Comparison of ENCODE assay signal across 19 cellular contexts in the genomic region with DNA sequence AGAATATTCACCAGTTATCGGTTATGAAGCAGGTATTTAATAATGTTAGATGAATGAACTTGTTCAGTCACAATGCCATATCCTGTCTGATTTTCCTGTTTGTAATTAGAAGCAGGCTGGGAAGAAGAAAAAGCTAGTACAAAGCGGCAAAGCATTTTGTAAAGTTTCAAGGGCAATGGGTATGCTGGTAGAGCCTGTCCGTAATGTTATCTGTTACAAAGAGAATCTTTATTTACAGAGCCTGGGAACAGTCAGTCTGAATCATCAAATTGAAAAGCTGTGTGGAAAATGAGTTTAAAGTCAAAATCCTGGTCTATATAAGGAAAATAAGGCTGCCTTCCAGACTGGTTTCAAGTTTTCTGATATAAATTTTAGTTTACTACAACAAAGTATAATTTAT. TPM values are rescaled to one million over a fixed set of nuclear protein-coding genes. Genes with fewer than 3 reads are reported as not detected.
A peak's percentile ranks its signal among the peaks of the same experiment; 100 is the strongest.
DNase-seq lines count a peak whose midpoint lies in the region; ATAC-seq, FAIRE-seq and TF ChIP-seq lines count a peak whose summit lies in the region.
"Had no signal": no experiment of that assay in that cellular context is flagged by ENCODE, and none has a peak within 500 bp of the region (broad histone marks: within the 10 kb centered on the region; RNA-seq: fewer than 3 reads in every experiment).

No MANE protein-coding gene starts in this region.

- H3K36me3 ChIP-seq in SK-N-MC (ENCODE audit: insufficient read depth, low read length) (no peaks in the 10 kb centered on the region), HepG2 (replicated peaks in 1 of 2; ENCODE audit: control insufficient read depth in 1 of 2, insufficient read depth in 2 of 2, low read length in 2 of 2) (no peaks in the 10 kb centered on the region)
- H3K36me3 ChIP-seq: BE2C had no signal

- POLR2A ChIA-PET in HepG2 (lab: Yijun Ruan, JAX): no interaction called here

- no peaks in the 10 kb centered on the region for H3K4me1 Mint-ChIP-seq in Calu3 (ENCODE audit: low read depth, unreplicated experiment)
- H3K4me1 Mint-ChIP-seq in activated T-helper 1 cell treated with anti-CD3 and anti-CD28 coated beads, Interleukin-12 subunit alpha, Interleukin-12 subunit beta, Interleukin-2, Interleukin-4 antibody, amounts not matched to agents 30 ng/mL and 10 ng/mL and 1 ng/mL, durations not matched to agents 14 hours and 24 hours and 36 hours (ENCODE audit: low read depth): peaks cover 18% of the 10 kb centered on the region

- TF ChIP-seq EP300 in HepG2 (IDR thresholded peaks at IDR 0.05; ENCODE audit: low read depth in 2 of 2, low read length in 2 of 2) (no peak), HepG2 (CRISPR knock-in tag; IDR thresholded peaks at IDR 0.05; ENCODE audit: borderline replicate concordance) (no peak)

- no peak overlapping the region for H3K27ac Mint-ChIP-seq in Calu3 (ENCODE audit: unreplicated experiment)
- no peak overlapping the region for H3K27ac Mint-ChIP-seq in activated T-helper 1 cell treated with anti-CD3 and anti-CD28 coated beads, Interleukin-12 subunit alpha, Interleukin-12 subunit beta, Interleukin-2, Interleukin-4 antibody, amounts not matched to agents 30 ng/mL and 10 ng/mL and 1 ng/mL, durations not matched to agents 14 hours and 24 hours and 36 hours
- H3K27ac Mint-ChIP-seq: CD4-positive, alpha-beta T cell; H9 had no signal

- H3K4me3 ChIP-seq in SK-N-MC (peak overlapping the region; percentile 1; the same call in 1 of the 2 replicates), epithelial cell of esophagus (ENCODE audit: low read length) (no peak overlapping the region), HepG2 (replicated peaks in 1 of 3; ENCODE audit: insufficient read depth in 1 of 3, low read depth in 2 of 3, low read length in 3 of 3) (no peak overlapping the region)
- H3K4me3 ChIP-seq: GM12878 had no signal

- peak; percentile 80 for ATAC-seq in HepG2
- ATAC-seq: GM12878 had no signal

- H3K4me3 Mint-ChIP-seq in Calu3 (ENCODE audit: low read depth, unreplicated experiment): no peak overlapping the region
- H3K4me3 Mint-ChIP-seq in activated T-helper 1 cell treated with anti-CD3 and anti-CD28 coated beads, Interleukin-12 subunit alpha, Interleukin-12 subunit beta, Interleukin-2, Interleukin-4 antibody, amounts not matched to agents 30 ng/mL and 10 ng/mL and 1 ng/mL, durations not matched to agents 14 hours and 24 hours and 36 hours: no peak overlapping the region
- H3K4me3 Mint-ChIP-seq: CD4-positive, alpha-beta T cell; H9 had no signal

- no peaks in the 10 kb centered on the region for H3K36me3 Mint-ChIP-seq in Calu3 (ENCODE audit: insufficient read depth, unreplicated experiment)
- peaks cover 10% of the 10 kb centered on the region for H3K36me3 Mint-ChIP-seq in activated T-helper 1 cell treated with anti-CD3 and anti-CD28 coated beads, Interleukin-12 subunit alpha, Interleukin-12 subunit beta, Interleukin-2, Interleukin-4 antibody, amounts not matched to agents 30 ng/mL and 10 ng/mL and 1 ng/mL, durations not matched to agents 14 hours and 24 hours and 36 hours (ENCODE audit: low read depth)

- DNase-seq in DMS53 (lab: John Stamatoyannopoulos, UW): peak; percentile 89
- peak; percentile 8 for DNase-seq in SK-N-MC (ENCODE audit: low read depth, low spot score)
- peak; percentile 30 for DNase-seq in epithelial cell of esophagus (ENCODE audit: low read depth)
- peak; percentile 61 for DNase-seq in HepG2 (ENCODE audit: low spot score)
- no peak for DNase-seq in Calu3
- no peak for DNase-seq in NCI-H2029 (lab: John Stamatoyannopoulos, UW)
- DNase-seq in hippocampal formation (lab: John Stamatoyannopoulos, UW): no peak
- no peak for DNase-seq in activated T-helper 1 cell treated with anti-CD3 and anti-CD28 coated beads, Interleukin-12 subunit alpha, Interleukin-12 subunit beta, Interleukin-2, Interleukin-4 antibody, amounts not matched to agents 30 ng/mL and 10 ng/mL and 1 ng/mL, durations not matched to agents 14 hours and 24 hours and 36 hours (ENCODE audit: low spot score)
- DNase-seq: 8988T; BE2C; CD4-positive, alpha-beta T cell; DMS79 treated with DMSO at 0.1 percent for 48 hours; GDM1; H9; NCI-H1417 treated with DMSO at 0.1 percent for 48 hours; NCI-H1930; NCI-H2171; NCI-H748 treated with DMSO at 0.1 percent for 48 hours had no signal

- no TSS peak for BruUV-seq in HepG2 (replicated peaks; lab: Mats Ljungman, UMichigan)
- no TSS peak for BruUV-seq in Calu3 (replicated peaks; lab: Mats Ljungman, UMichigan)

- peak overlapping the region; percentile 65 for H3K27ac ChIP-seq in SK-N-MC
- H3K27ac ChIP-seq in HepG2 (ENCODE audit: extremely low read length, insufficient read depth, low read length): no peak overlapping the region

- H3K9ac ChIP-seq in SK-N-MC (ENCODE audit: insufficient read length): no peak overlapping the region
- no peak overlapping the region for H3K9ac ChIP-seq in HepG2 (ENCODE audit: insufficient read depth, low read depth, low read length)

- no peaks in the 10 kb centered on the region for H3K9me3 Mint-ChIP-seq in Calu3 (ENCODE audit: low read depth, unreplicated experiment)
- H3K9me3 Mint-ChIP-seq in activated T-helper 1 cell treated with anti-CD3 and anti-CD28 coated beads, Interleukin-12 subunit alpha, Interleukin-12 subunit beta, Interleukin-2, Interleukin-4 antibody, amounts not matched to agents 30 ng/mL and 10 ng/mL and 1 ng/mL, durations not matched to agents 14 hours and 24 hours and 36 hours: no peaks in the 10 kb centered on the region
- H3K9me3 Mint-ChIP-seq: CD4-positive, alpha-beta T cell; H9 had no signal

- FAIRE-seq in HepG2 (lab: Jason Lieb, UNC): no peak
- FAIRE-seq: GM12878 had no signal

- H3K27me3 Mint-ChIP-seq in Calu3 (ENCODE audit: unreplicated experiment): no peaks in the 10 kb centered on the region
- H3K27me3 Mint-ChIP-seq in activated T-helper 1 cell treated with anti-CD3 and anti-CD28 coated beads, Interleukin-12 subunit alpha, Interleukin-12 subunit beta, Interleukin-2, Interleukin-4 antibody, amounts not matched to agents 30 ng/mL and 10 ng/mL and 1 ng/mL, durations not matched to agents 14 hours and 24 hours and 36 hours (ENCODE audit: insufficient read depth): peaks cover 2% of the 10 kb centered on the region
- H3K27me3 Mint-ChIP-seq: CD4-positive, alpha-beta T cell had no signal

- no peaks in the 10 kb centered on the region for H3K27me3 ChIP-seq in HepG2 (ENCODE audit: control insufficient read depth in 1 of 2, insufficient read depth in 2 of 2, low read length in 2 of 2)

- peaks cover 42% of the 10 kb centered on the region for H3K4me1 ChIP-seq in HepG2 (ENCODE audit: insufficient read depth, low read length)
- H3K4me1 ChIP-seq: BE2C had no signal

- WGBS in HepG2 (ENCODE audit: low lambda C conversion rate): 49% methylated on average over 3 of the region's 3 CpGs

- CTCF ChIA-PET in HepG2 (lab: Yijun Ruan, JAX; ENCODE audit: low intra/inter-chr PET ratio, low total read pairs): no interaction called here
- CTCF ChIA-PET in Calu3 (lab: Charles Lee): no interaction called here

- in situ Hi-C loops in HepG2 (cut with HindIII; ENCODE audit: extremely low pct_ligation_motif_present, low pct_unique_long_range_greater_than_20kb): no loop called here

- H3K9me3 ChIP-seq in SK-N-MC (ENCODE audit: low read depth, low read length): no peaks in the 10 kb centered on the region
- H3K9me3 ChIP-seq in HepG2 (ENCODE audit: low read length): no peaks in the 10 kb centered on the region
- H3K9me3 ChIP-seq: BE2C had no signal

- H3K79me2 ChIP-seq in HepG2 (ENCODE audit: insufficient read depth, low read length): no peaks in the 10 kb centered on the region

- H3K4me2 ChIP-seq in HepG2 (ENCODE audit: low read depth, low read length): no peak overlapping the region

- TF ChIP-seq CTCF in epithelial cell of esophagus (IDR thresholded peaks at IDR 0.05; ENCODE audit: insufficient read depth, low read depth, low read length, missing control alignments) (no peak), HepG2 (CRISPR knock-in tag; IDR thresholded peaks at IDR 0.05) (no peak), Calu3 (IDR thresholded peaks at IDR 0.05; ENCODE audit: unreplicated experiment) (no peak)

- H2AFZ ChIP-seq in HepG2 (ENCODE audit: low read length): no peak overlapping the region

- no peak for TF ChIP-seq POLR2A in HepG2 (IDR thresholded peaks at IDR 0.05; ENCODE audit: insufficient read depth in 1 of 2, low read depth in 2 of 2, low read length in 2 of 2)

- TF ChIP-seq RAD21 in HepG2 (CRISPR knock-in tag; IDR thresholded peaks at IDR 0.05): no peak

- intact Hi-C loops in HepG2 (cut with micrococcal nuclease; ENCODE audit: unreplicated experiment) (no loop called here), Calu3 (cut with micrococcal nuclease; ENCODE audit: unreplicated experiment) (no loop called here)
- intact Hi-C loops in activated T-helper 1 cell treated with anti-CD3 and anti-CD28 coated beads, Interleukin-12 subunit alpha, Interleukin-12 subunit beta, Interleukin-2, Interleukin-4 antibody, amounts not matched to agents 30 ng/mL and 10 ng/mL and 1 ng/mL, durations not matched to agents 14 hours and 24 hours and 36 hours (cut with micrococcal nuclease): no loop called here

- no peaks in the 10 kb centered on the region for H4K20me1 ChIP-seq in HepG2 (ENCODE audit: insufficient read depth, low read length)

RNA-seq across cellular contexts. Expression of a gene that starts 40.5 kb away (rescaled TPM):
- total RNA-seq in HepG2 (2016; rRNA removed; fragmentation: Illumina TruSeq; extraction: Trizol) (7.6 and 11.5 TPM in 2 replicates), Calu3 (2022) (3.7 and 5.2 TPM in 2 replicates)
- total RNA-seq in HepG2 (2016; cell fraction: cytosol; rRNA removed; fragmentation: Illumina TruSeq; extraction: Trizol; ENCODE audit: low read depth): 6.5 and 6.9 TPM in 2 replicates
- 7.2 and 11.1 TPM in 2 replicates for total RNA-seq in HepG2 (2016; cell fraction: insoluble cytoplasmic fraction; rRNA removed; fragmentation: Illumina TruSeq; extraction: Trizol)
- 6.3 and 8.2 TPM in 2 replicates for total RNA-seq in HepG2 (2016; cell fraction: membrane; rRNA removed; fragmentation: Illumina TruSeq; extraction: Trizol)
- 10.1 and 10.5 TPM in 2 replicates for total RNA-seq in HepG2 (2016; cell fraction: nucleus; rRNA removed; fragmentation: Illumina TruSeq; extraction: Trizol)
- 4.0 and 4.2 TPM in 2 replicates for polyA plus RNA-seq in HepG2 (2011; rRNA removed)
- 2.2 and 3.4 TPM in 2 replicates for polyA plus RNA-seq in HepG2 (2011; cell fraction: cytosol; rRNA removed)
- polyA plus RNA-seq in HepG2 (2011; cell fraction: nucleus; rRNA removed): 2.5 and 2.9 TPM in 2 replicates
- 3.1 and 4.5 TPM in 2 replicates for polyA plus RNA-seq in HepG2 (2012)
- polyA plus RNA-seq in HepG2 (2016; cell fraction: cytosol; fragmentation: Illumina TruSeq; extraction: Trizol; ENCODE audit: low read depth): 1.3 and 2.1 TPM in 2 replicates
- 6.2 and 7.9 TPM in 2 replicates for polyA plus RNA-seq in HepG2 (2016; cell fraction: insoluble cytoplasmic fraction; fragmentation: Illumina TruSeq; extraction: Trizol; ENCODE audit: low read depth)
- 2.5 and 2.9 TPM in 2 replicates for polyA plus RNA-seq in HepG2 (2016; cell fraction: membrane; fragmentation: Illumina TruSeq; extraction: Trizol; ENCODE audit: low read depth)
- 4.5 and 5.9 TPM in 2 replicates for polyA plus RNA-seq in HepG2 (2016; cell fraction: nucleus; fragmentation: Illumina TruSeq; extraction: Trizol; ENCODE audit: insufficient read depth, low read depth)
- polyA minus RNA-seq in HepG2 (2011; rRNA and poly(A)+ RNA removed; ENCODE audit: low replicate concordance): 4.3 TPM in 1 of 2 replicates, not detected in the other
- 2.3 and 5.7 TPM in 2 replicates for polyA minus RNA-seq in HepG2 (2011; cell fraction: cytosol; rRNA and poly(A)+ RNA removed)
- polyA minus RNA-seq in HepG2 (2011; cell fraction: nucleus; rRNA and poly(A)+ RNA removed): 13.3 and 18.6 TPM in 2 replicates
- 13.2 and 13.9 TPM in 2 replicates for total RNA-seq in activated T-helper 1 cell treated with anti-CD3 and anti-CD28 coated beads, Interleukin-12 subunit alpha, Interleukin-12 subunit beta, Interleukin-2, Interleukin-4 antibody, amounts not matched to agents 30 ng/mL and 10 ng/mL and 1 ng/mL, durations not matched to agents 14 hours and 24 hours and 36 hours

Comparison
In these comparisons a context has a peak if more than half of its experiments do, and no peak if none do; other contexts are left out.
1. DNase-seq: peak in DMS53 (single experiment), SK-N-MC (single experiment), epithelial cell of esophagus (single experiment) and HepG2 (single experiment); none in Calu3 (single experiment), NCI-H2029 (single experiment), hippocampal formation (0 of 2) and activated T-helper 1 cell treated with anti-CD3 and anti-CD28 coated beads, Interleukin-12 subunit alpha, Interleukin-12 subunit beta, Interleukin-2, Interleukin-4 antibody, amounts not matched to agents 30 ng/mL and 10 ng/mL and 1 ng/mL, durations not matched to agents 14 hours and 24 hours and 36 hours (single experiment).